Comparison of ENCODE assay signal across 8 cellular contexts in the genomic region with DNA sequence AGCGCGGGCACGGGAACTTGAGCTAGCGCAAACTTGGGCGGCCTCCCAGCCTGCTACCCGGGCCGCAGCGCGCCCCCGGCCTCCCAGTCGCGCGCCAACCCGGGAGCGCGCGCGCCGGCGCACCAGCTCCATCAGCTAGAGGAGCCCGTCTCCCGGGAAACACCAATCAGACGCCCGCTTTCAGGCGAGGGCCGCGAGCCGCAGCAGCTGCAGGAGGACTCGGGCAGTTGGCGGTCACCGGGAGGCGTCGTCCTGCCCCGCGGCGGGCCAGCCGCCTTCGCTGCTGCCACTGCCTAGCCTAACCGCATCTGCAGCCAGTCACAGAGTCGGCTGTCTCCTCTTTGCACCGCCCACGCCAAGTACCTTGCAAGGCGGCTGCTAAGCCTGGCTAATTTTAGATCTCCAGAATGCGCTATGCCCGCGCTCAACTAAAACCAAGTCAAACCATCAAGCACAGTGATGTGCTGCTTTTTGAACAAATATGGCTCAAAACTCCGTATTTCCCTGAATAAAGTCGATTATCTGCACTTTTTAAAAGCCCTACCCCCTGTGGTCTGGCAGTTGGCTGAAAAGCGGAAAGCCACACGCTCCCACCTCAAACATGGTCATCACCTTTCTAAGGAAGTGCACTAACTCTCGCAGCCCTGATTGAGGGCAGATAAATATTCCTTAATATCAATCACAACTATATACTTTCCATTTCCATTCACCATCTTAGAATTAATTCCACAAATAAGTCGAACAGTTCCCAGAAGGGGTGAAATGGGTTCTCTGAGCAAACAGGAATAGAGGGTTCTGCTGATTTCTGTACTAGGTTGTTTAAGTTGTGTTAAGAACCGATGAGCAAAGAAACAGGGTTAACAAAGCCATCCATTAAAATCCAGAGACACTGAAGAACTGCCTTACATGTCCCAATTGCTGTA.
A peak's percentile ranks its signal among the peaks of the same experiment; 100 is the strongest.
DNase-seq lines count a peak whose midpoint lies in the region; ATAC-seq and TF ChIP-seq lines count a peak whose summit lies in the region.

No MANE protein-coding gene starts in this region.

- peak overlapping the region; percentile 59 for H3K27ac Mint-ChIP-seq in WTC11

- peak overlapping the region; percentile 63 for H3K4me3 Mint-ChIP-seq in WTC11

- CTCF ChIA-PET in WTC11 (lab: Charles Lee), result interaction anchor here (0.9 to 3.5 kb wide), 18 partner anchors 11 to 882 kb away, joined by 3 to 33 read pairs (median 6); no protein-coding TSS in a partner anchor

- no peaks in the 10 kb centered on the region for H3K36me3 Mint-ChIP-seq in WTC11

- H3K9me3 Mint-ChIP-seq in WTC11, result no peaks in the 10 kb centered on the region

- POLR2A ChIA-PET in WTC11 (lab: Charles Lee), result interaction anchor here (1.1 to 1.8 kb wide), 2 partner anchors 23 to 515 kb away, joined by 4 to 7 read pairs; no protein-coding TSS in a partner anchor

- ATAC-seq in GM18909 (IDR thresholded peaks at IDR 0.05; ENCODE audit: poor library complexity, unreplicated experiment) (peak; percentile 72), HG03066 (IDR thresholded peaks at IDR 0.05; ENCODE audit: low read depth, unreplicated experiment) (peak; percentile 60), WTC11 (peak; percentile 90)

- H3K27me3 Mint-ChIP-seq in WTC11 (ENCODE audit: low read depth), result peaks cover 85% of the 10 kb centered on the region

- peak; percentile 84 for DNase-seq in COLO829 (ENCODE audit: low spot score)
- peak; percentile 87 for DNase-seq in NCI-H2081 treated with DMSO at 0.1 percent for 48 hours (lab: John Stamatoyannopoulos, UW)
- DNase-seq in WTC11 (ENCODE audit: low spot score), result peak; percentile 97
- peak; percentile 29 for DNase-seq in foreskin melanocyte
- peak; percentile 97 for DNase-seq in occipital lobe (lab: John Stamatoyannopoulos, UW)
- no peak for DNase-seq in mesenteric fat pad (ENCODE audit: low spot score)

- no peak for TF ChIP-seq CTCF in WTC11 (IDR thresholded peaks at IDR 0.05)

- H3K4me1 Mint-ChIP-seq in WTC11, result peaks cover 60% of the 10 kb centered on the region

TF ChIP-seq in WTC11, 78 proteins besides CTCF, POLR2A, EP300 and RAD21:
- TF ChIP-seq, protein P1, sequence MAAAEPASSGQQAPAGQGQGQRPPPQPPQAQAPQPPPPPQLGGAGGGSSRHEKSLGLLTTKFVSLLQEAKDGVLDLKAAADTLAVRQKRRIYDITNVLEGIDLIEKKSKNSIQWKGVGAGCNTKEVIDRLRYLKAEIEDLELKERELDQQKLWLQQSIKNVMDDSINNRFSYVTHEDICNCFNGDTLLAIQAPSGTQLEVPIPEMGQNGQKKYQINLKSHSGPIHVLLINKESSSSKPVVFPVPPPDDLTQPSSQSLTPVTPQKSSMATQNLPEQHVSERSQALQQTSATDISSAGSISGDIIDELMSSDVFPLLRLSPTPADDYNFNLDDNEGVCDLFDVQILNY (CRISPR knock-in tag; IDR thresholded peaks at IDR 0.05), result peak; percentile 69; the same call in 1 of the 2 replicates
- TF ChIP-seq, protein P2, sequence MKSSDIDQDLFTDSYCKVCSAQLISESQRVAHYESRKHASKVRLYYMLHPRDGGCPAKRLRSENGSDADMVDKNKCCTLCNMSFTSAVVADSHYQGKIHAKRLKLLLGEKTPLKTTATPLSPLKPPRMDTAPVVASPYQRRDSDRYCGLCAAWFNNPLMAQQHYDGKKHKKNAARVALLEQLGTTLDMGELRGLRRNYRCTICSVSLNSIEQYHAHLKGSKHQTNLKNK (CRISPR knock-in tag; IDR thresholded peaks at IDR 0.05), result no peak
- TF ChIP-seq NFYB (CRISPR knock-in tag; conservative IDR thresholded peaks at IDR 0.05; ENCODE audit: low read depth), result peak; percentile 46
- TF ChIP-seq FOXP1 (CRISPR knock-in tag; IDR thresholded peaks at IDR 0.05; ENCODE audit: borderline replicate concordance), result no peak
- TF ChIP-seq, protein P3, sequence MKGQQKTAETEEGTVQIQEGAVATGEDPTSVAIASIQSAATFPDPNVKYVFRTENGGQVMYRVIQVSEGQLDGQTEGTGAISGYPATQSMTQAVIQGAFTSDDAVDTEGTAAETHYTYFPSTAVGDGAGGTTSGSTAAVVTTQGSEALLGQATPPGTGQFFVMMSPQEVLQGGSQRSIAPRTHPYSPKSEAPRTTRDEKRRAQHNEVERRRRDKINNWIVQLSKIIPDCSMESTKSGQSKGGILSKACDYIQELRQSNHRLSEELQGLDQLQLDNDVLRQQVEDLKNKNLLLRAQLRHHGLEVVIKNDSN (CRISPR knock-in tag; IDR thresholded peaks at IDR 0.05), result no peak
- peak; percentile 80 for TF ChIP-seq ZNF317 (CRISPR knock-in tag; IDR thresholded peaks at IDR 0.05; ENCODE audit: borderline replicate concordance, low read depth)
- no peak for TF ChIP-seq NFATC4 (CRISPR knock-in tag; IDR thresholded peaks at IDR 0.05)
- peak; percentile 58 for TF ChIP-seq ETV6 (CRISPR knock-in tag; IDR thresholded peaks at IDR 0.05)
- no peak for TF ChIP-seq NR3C1 (CRISPR knock-in tag; conservative IDR thresholded peaks at IDR 0.05; ENCODE audit: low read depth)
- no peak for TF ChIP-seq ESRRA (CRISPR knock-in tag; IDR thresholded peaks at IDR 0.05; ENCODE audit: borderline replicate concordance)
- 0 out of 2 replicates have a peak, but pooled peaks have one; percentile 42 for TF ChIP-seq ZNF423 (CRISPR knock-in tag; IDR thresholded peaks at IDR 0.05)
- TF ChIP-seq, protein P4, sequence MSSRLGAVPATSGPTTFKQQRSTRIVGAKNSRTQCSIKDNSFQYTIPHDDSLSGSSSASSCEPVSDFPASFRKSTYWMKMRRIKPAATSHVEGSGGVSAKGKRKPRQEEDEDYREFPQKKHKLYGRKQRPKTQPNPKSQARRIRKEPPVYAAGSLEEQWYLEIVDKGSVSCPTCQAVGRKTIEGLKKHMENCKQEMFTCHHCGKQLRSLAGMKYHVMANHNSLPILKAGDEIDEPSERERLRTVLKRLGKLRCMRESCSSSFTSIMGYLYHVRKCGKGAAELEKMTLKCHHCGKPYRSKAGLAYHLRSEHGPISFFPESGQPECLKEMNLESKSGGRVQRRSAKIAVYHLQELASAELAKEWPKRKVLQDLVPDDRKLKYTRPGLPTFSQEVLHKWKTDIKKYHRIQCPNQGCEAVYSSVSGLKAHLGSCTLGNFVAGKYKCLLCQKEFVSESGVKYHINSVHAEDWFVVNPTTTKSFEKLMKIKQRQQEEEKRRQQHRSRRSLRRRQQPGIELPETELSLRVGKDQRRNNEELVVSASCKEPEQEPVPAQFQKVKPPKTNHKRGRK (CRISPR knock-in tag; IDR thresholded peaks at IDR 0.05; ENCODE audit: borderline replicate concordance), result no peak
- TF ChIP-seq TEAD1 (CRISPR knock-in tag; IDR thresholded peaks at IDR 0.05), result 0 out of 2 replicates have a peak, but pooled peaks have one; percentile 40
- TF ChIP-seq, protein P5, sequence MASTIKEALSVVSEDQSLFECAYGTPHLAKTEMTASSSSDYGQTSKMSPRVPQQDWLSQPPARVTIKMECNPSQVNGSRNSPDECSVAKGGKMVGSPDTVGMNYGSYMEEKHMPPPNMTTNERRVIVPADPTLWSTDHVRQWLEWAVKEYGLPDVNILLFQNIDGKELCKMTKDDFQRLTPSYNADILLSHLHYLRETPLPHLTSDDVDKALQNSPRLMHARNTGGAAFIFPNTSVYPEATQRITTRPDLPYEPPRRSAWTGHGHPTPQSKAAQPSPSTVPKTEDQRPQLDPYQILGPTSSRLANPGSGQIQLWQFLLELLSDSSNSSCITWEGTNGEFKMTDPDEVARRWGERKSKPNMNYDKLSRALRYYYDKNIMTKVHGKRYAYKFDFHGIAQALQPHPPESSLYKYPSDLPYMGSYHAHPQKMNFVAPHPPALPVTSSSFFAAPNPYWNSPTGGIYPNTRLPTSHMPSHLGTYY (CRISPR knock-in tag; IDR thresholded peaks at IDR 0.05), result no peak
- TF ChIP-seq, protein P6, sequence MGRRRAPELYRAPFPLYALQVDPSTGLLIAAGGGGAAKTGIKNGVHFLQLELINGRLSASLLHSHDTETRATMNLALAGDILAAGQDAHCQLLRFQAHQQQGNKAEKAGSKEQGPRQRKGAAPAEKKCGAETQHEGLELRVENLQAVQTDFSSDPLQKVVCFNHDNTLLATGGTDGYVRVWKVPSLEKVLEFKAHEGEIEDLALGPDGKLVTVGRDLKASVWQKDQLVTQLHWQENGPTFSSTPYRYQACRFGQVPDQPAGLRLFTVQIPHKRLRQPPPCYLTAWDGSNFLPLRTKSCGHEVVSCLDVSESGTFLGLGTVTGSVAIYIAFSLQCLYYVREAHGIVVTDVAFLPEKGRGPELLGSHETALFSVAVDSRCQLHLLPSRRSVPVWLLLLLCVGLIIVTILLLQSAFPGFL (CRISPR knock-in tag; IDR thresholded peaks at IDR 0.05; ENCODE audit: borderline replicate concordance), result no peak
- TF ChIP-seq ZNF138 (CRISPR knock-in tag; conservative IDR thresholded peaks at IDR 0.05), result 0 out of 2 replicates have a peak, but pooled peaks have one; percentile 25
- TF ChIP-seq, protein P7, sequence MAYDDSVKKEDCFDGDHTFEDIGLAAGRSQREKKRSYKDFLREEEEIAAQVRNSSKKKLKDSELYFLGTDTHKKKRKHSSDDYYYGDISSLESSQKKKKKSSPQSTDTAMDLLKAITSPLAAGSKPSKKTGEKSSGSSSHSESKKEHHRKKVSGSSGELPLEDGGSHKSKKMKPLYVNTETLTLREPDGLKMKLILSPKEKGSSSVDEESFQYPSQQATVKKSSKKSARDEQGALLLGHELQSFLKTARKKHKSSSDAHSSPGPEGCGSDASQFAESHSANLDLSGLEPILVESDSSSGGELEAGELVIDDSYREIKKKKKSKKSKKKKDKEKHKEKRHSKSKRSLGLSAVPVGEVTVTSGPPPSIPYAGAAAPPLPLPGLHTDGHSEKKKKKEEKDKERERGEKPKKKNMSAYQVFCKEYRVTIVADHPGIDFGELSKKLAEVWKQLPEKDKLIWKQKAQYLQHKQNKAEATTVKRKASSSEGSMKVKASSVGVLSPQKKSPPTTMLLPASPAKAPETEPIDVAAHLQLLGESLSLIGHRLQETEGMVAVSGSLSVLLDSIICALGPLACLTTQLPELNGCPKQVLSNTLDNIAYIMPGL (CRISPR knock-in tag; IDR thresholded peaks at IDR 0.05), result no peak
